In the genomic region with DNA sequence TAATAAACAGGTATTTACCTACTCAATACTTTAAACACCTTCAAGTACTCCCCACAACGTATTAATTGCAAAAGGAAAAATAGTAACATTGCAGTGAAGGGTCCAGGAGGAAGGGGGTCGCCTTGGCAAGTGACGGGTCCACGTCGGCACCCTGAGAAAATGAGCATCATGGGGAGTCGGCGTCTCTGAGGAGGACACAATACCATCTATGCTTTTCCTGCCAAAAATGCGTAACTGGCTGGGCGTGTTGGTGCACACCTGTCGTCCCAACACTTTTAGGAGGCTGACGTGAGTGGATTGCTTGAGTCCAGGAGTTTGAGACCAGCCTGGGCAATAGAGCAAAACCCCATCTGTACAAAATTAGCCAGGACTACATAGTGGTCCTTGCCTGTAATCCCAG, we compare ENCODE assay signal across 19 cellular contexts. TPM values are rescaled to one million over a fixed set of nuclear protein-coding genes. Genes with fewer than 3 reads are reported as not detected.
"Had no signal": no experiment of that assay in that cellular context is flagged by ENCODE, and none has a peak within 500 bp of the region (broad histone marks: within the 10 kb centered on the region; RNA-seq: fewer than 3 reads in every experiment).

No MANE protein-coding gene starts in this region.

- H3K9me3 Mint-ChIP-seq: activated CD4-positive, alpha-beta memory T cell treated with anti-CD3 and anti-CD28 coated beads for 36 hours; activated CD4-positive, alpha-beta T cell treated with anti-CD3 and anti-CD28 coated beads, Interleukin-2, amount 10 ng/mL, durations not matched to agents 24 days and 14 days; activated naive CD4-positive, alpha-beta T cell treated with anti-CD3 and anti-CD28 coated beads, Interleukin-2, amount 10 ng/mL, durations not matched to agents 7 days and 5 days; activated naive CD8-positive, alpha-beta T cell treated with anti-CD3 and anti-CD28 coated beads, Interleukin-2, amount 10 ng/mL, durations not matched to agents 7 days and 5 days; central memory CD8-positive, alpha-beta T cell; naive thymus-derived CD8-positive, alpha-beta T cell; neural progenitor cell; T-helper 2 cell treated with Interferon-gamma antibody and Interleukin-4, amounts not matched to agents 5 μg/mL and 100 μg/mL, for 36 hours had no signal

- H3K4me3 Mint-ChIP-seq: activated CD4-positive, alpha-beta memory T cell treated with anti-CD3 and anti-CD28 coated beads for 36 hours; activated CD4-positive, alpha-beta T cell treated with anti-CD3 and anti-CD28 coated beads, Interleukin-2, amount 10 ng/mL, durations not matched to agents 24 days and 14 days; activated naive CD4-positive, alpha-beta T cell treated with anti-CD3 and anti-CD28 coated beads, Interleukin-2, amount 10 ng/mL, durations not matched to agents 7 days and 5 days; activated naive CD8-positive, alpha-beta T cell treated with anti-CD3 and anti-CD28 coated beads, Interleukin-2, amount 10 ng/mL, durations not matched to agents 7 days and 5 days; central memory CD8-positive, alpha-beta T cell; naive thymus-derived CD8-positive, alpha-beta T cell; neural progenitor cell; T-helper 2 cell treated with Interferon-gamma antibody and Interleukin-4, amounts not matched to agents 5 μg/mL and 100 μg/mL, for 36 hours had no signal

- H3K27ac Mint-ChIP-seq: activated CD4-positive, alpha-beta memory T cell treated with anti-CD3 and anti-CD28 coated beads for 36 hours; activated CD4-positive, alpha-beta T cell treated with anti-CD3 and anti-CD28 coated beads, Interleukin-2, amount 10 ng/mL, durations not matched to agents 24 days and 14 days; activated naive CD4-positive, alpha-beta T cell treated with anti-CD3 and anti-CD28 coated beads, Interleukin-2, amount 10 ng/mL, durations not matched to agents 7 days and 5 days; activated naive CD8-positive, alpha-beta T cell treated with anti-CD3 and anti-CD28 coated beads, Interleukin-2, amount 10 ng/mL, durations not matched to agents 7 days and 5 days; naive thymus-derived CD8-positive, alpha-beta T cell; neural progenitor cell; T-helper 2 cell treated with Interferon-gamma antibody and Interleukin-4, amounts not matched to agents 5 μg/mL and 100 μg/mL, for 36 hours had no signal

- H3K27me3 Mint-ChIP-seq: activated CD4-positive, alpha-beta memory T cell treated with anti-CD3 and anti-CD28 coated beads for 36 hours; activated CD4-positive, alpha-beta T cell treated with anti-CD3 and anti-CD28 coated beads, Interleukin-2, amount 10 ng/mL, durations not matched to agents 24 days and 14 days; activated naive CD4-positive, alpha-beta T cell treated with anti-CD3 and anti-CD28 coated beads, Interleukin-2, amount 10 ng/mL, durations not matched to agents 7 days and 5 days; activated naive CD8-positive, alpha-beta T cell treated with anti-CD3 and anti-CD28 coated beads, Interleukin-2, amount 10 ng/mL, durations not matched to agents 7 days and 5 days; central memory CD8-positive, alpha-beta T cell; naive thymus-derived CD8-positive, alpha-beta T cell had no signal

- H3K9me3 ChIP-seq: lower lobe of right lung, suprapubic skin, tibial artery, upper lobe of right lung had no signal

- H3K36me3 Mint-ChIP-seq: activated CD4-positive, alpha-beta memory T cell treated with anti-CD3 and anti-CD28 coated beads for 36 hours; activated naive CD4-positive, alpha-beta T cell treated with anti-CD3 and anti-CD28 coated beads, Interleukin-2, amount 10 ng/mL, durations not matched to agents 7 days and 5 days; activated naive CD8-positive, alpha-beta T cell treated with anti-CD3 and anti-CD28 coated beads, Interleukin-2, amount 10 ng/mL, durations not matched to agents 7 days and 5 days; naive thymus-derived CD8-positive, alpha-beta T cell; neural progenitor cell had no signal

- H3K27ac ChIP-seq: hepatocyte, lower lobe of right lung, neural progenitor cell, suprapubic skin, tibial artery, upper lobe of right lung had no signal

- ATAC-seq: lower lobe of right lung; naive thymus-derived CD8-positive, alpha-beta T cell; upper lobe of right lung had no signal

- H3K4me3 ChIP-seq: hepatocyte, lower lobe of right lung, neural progenitor cell, smooth muscle cell, suprapubic skin, tibial artery, upper lobe of right lung had no signal

- H3K36me3 ChIP-seq: lower lobe of right lung, neural progenitor cell, suprapubic skin, tibial artery, upper lobe of right lung had no signal

- DNase-seq: activated gamma-delta T cell; effector CD8-positive, alpha-beta T cell; mesenchymal stem cell; occipital lobe; upper lobe of right lung had no signal

RNA-seq across cellular contexts. Expression of a gene that starts 7.3 kb away (rescaled TPM):
- total RNA-seq: epithelial cell of proximal tubule, occipital lobe, suprapubic skin had no signal
- polyA plus RNA-seq: naive thymus-derived CD8-positive, alpha-beta T cell had no signal
